ENCODE assay signal across 8 cellular contexts in genomic region chr11:94926698-94927237, GRCh38. TPM values are rescaled to one million over a fixed set of nuclear protein-coding genes. Genes with fewer than 3 reads are reported as not detected.
DNase-seq lines count a peak whose midpoint lies in the region; ATAC-seq and TF ChIP-seq lines count a peak whose summit lies in the region.

No MANE protein-coding gene starts in this region.

- peak overlapping the region in 7 of 10 experiments; percentile 11 to 45 (median 24); a peak in 7 of 20 replicates for H3K4me3 ChIP-seq in BLaER1 treated with 17β-estradiol and CSF1 and Interleukin-3, amounts not matched to agents 10 nM and 100 nM
- no peak overlapping the region for H3K4me3 ChIP-seq in psoas muscle

- CTCF ChIA-PET in activated naive CD4-positive, alpha-beta T cell treated with anti-CD3 and anti-CD28 coated beads for 36 hours (lab: Charles Lee): interaction anchor here (0.6 kb wide), 1 partner anchor 1187 kb away, joined by 3 read pairs; no protein-coding TSS in a partner anchor

- intact Hi-C loops in Right ventricle myocardium inferior (cut with DNase I): no loop called here
- intact Hi-C loops in psoas muscle (cut with DNase I): no loop called here
- intact Hi-C loops in activated naive CD4-positive, alpha-beta T cell treated with anti-CD3 and anti-CD28 coated beads for 36 hours (cut with micrococcal nuclease): no loop called here

- H3K36me3 Mint-ChIP-seq in activated naive CD4-positive, alpha-beta T cell treated with anti-CD3 and anti-CD28 coated beads for 36 hours (ENCODE audit: low read depth): peaks cover 8% of the 10 kb centered on the region

- no peaks in the 10 kb centered on the region for H3K27me3 Mint-ChIP-seq in activated naive CD4-positive, alpha-beta T cell treated with anti-CD3 and anti-CD28 coated beads for 36 hours (ENCODE audit: low read depth)

- H3K4me2 ChIP-seq in BLaER1 treated with 17β-estradiol and CSF1 and Interleukin-3, amounts not matched to agents 10 nM and 100 nM: peak overlapping the region; percentile 71 to 93 (median 84)

- DNase-seq in SKM-1 (lab: John Stamatoyannopoulos, UW; ENCODE audit: unreplicated experiment) (peak; percentile 3), Right ventricle myocardium inferior (ENCODE audit: missing footprints) (peak; percentile 84), psoas muscle (peak; percentile 86 to 89)
- no peak for DNase-seq in effector CD8-positive, alpha-beta T cell (lab: John Stamatoyannopoulos, UW)
- no peak for DNase-seq in activated CD4-positive, alpha-beta T cell treated with anti-CD3 and anti-CD28 coated beads, Interleukin-2, amount 50 U/mL, for 4 hours
- no peak for DNase-seq in activated naive CD4-positive, alpha-beta T cell treated with anti-CD3 and anti-CD28 coated beads for 36 hours
- no peak for DNase-seq in stimulated activated naive CD4-positive, alpha-beta T cell treated with Interleukin-2 at 50 U/mL for 16 hours (lab: John Stamatoyannopoulos, UW)

- no peaks in the 10 kb centered on the region for H3K27me3 ChIP-seq in BLaER1 treated with 17β-estradiol and CSF1 and Interleukin-3, amounts not matched to agents 10 nM and 100 nM
- H3K27me3 ChIP-seq in psoas muscle (ENCODE audit: insufficient read depth in 3 of 3, low read length in 2 of 3): no peaks in the 10 kb centered on the region

- H3K9me3 ChIP-seq in BLaER1 treated with 17β-estradiol and CSF1 and Interleukin-3, amounts not matched to agents 10 nM and 100 nM (replicated peaks in 1 of 11): peaks cover 7 to 16% (median 11%) of the 10 kb centered on the region in 11 experiments; a peak in 21 of 22 replicates
- no peaks in the 10 kb centered on the region for H3K9me3 ChIP-seq in psoas muscle

- peak overlapping the region in 8 of 11 experiments; percentile 17 to 69 (median 52); a peak in 16 of 22 replicates for H3K9ac ChIP-seq in BLaER1 treated with 17β-estradiol and CSF1 and Interleukin-3, amounts not matched to agents 10 nM and 100 nM

- TF ChIP-seq CTCF in psoas muscle (IDR thresholded peaks at IDR 0.05): no peak

- peaks cover 42% of the 10 kb centered on the region for H3K4me1 Mint-ChIP-seq in activated naive CD4-positive, alpha-beta T cell treated with anti-CD3 and anti-CD28 coated beads for 36 hours (ENCODE audit: low read depth)

- H4K20me1 ChIP-seq in BLaER1 treated with 17β-estradiol and CSF1 and Interleukin-3, amounts not matched to agents 10 nM and 100 nM: peaks cover 0 to 3% (median 0%) of the 10 kb centered on the region in 11 experiments; a peak in 1 of 22 replicates

- peaks cover 11% of the 10 kb centered on the region for H3K9me3 Mint-ChIP-seq in activated naive CD4-positive, alpha-beta T cell treated with anti-CD3 and anti-CD28 coated beads for 36 hours

- WGBS in psoas muscle, 3 donors: 7 to 14% (median 8%) methylated on average over 6 of the region's 6 CpGs

- H3K4me1 ChIP-seq in BLaER1 treated with 17β-estradiol and CSF1 and Interleukin-3, amounts not matched to agents 10 nM and 100 nM: peaks cover 76 to 89% (median 86%) of the 10 kb centered on the region in 10 experiments
- peaks cover 20% of the 10 kb centered on the region for H3K4me1 ChIP-seq in psoas muscle

- H3K36me3 ChIP-seq in BLaER1 treated with 17β-estradiol and CSF1 and Interleukin-3, amounts not matched to agents 10 nM and 100 nM: no peaks in the 10 kb centered on the region
- no peaks in the 10 kb centered on the region for H3K36me3 ChIP-seq in psoas muscle (ENCODE audit: insufficient read depth in 1 of 2, low read depth in 1 of 2)

- ATAC-seq in Right ventricle myocardium inferior: peak; percentile 94
- ATAC-seq in psoas muscle: peak; percentile 64 to 86 (median 81)

- no peak overlapping the region for H3K27ac Mint-ChIP-seq in activated naive CD4-positive, alpha-beta T cell treated with anti-CD3 and anti-CD28 coated beads for 36 hours

- peak overlapping the region; percentile 33 to 83 (median 67); a peak in 21 of 22 replicates for H3K27ac ChIP-seq in BLaER1 treated with 17β-estradiol and CSF1 and Interleukin-3, amounts not matched to agents 10 nM and 100 nM
- peak overlapping the region; percentile 37 for H3K27ac ChIP-seq in psoas muscle

- H3K4me3 Mint-ChIP-seq in activated naive CD4-positive, alpha-beta T cell treated with anti-CD3 and anti-CD28 coated beads for 36 hours: no peak overlapping the region

RNA-seq across cellular contexts. Expression of gene CWC15, which starts 46.6 kb away (rescaled TPM):
- 79.1 TPM for total RNA-seq in Right ventricle myocardium inferior
- 10 to 100 TPM; 81.4 to 91.6 (median 83.3) TPM for total RNA-seq in psoas muscle
- polyA plus RNA-seq in psoas muscle: 10 to 100 TPM; 71.4 to 89.7 (median 72.4) TPM
- 10 to 100 TPM; 70.6 to 72.3 TPM for total RNA-seq in activated naive CD4-positive, alpha-beta T cell treated with anti-CD3 and anti-CD28 coated beads for 36 hours

RNA-seq across cellular contexts. Expression of gene KDM4D, which starts 46.7 kb away (rescaled TPM):
- total RNA-seq in Right ventricle myocardium inferior (0.54 TPM), psoas muscle (under 1 TPM; 0.30 to 0.82 (median 0.53) TPM)
- under 1 TPM; 0.15 to 0.91 (median 0.63) TPM for polyA plus RNA-seq in psoas muscle
- 1 to 10 TPM; 1.7 to 2.1 TPM for total RNA-seq in activated naive CD4-positive, alpha-beta T cell treated with anti-CD3 and anti-CD28 coated beads for 36 hours

Comparison
In these comparisons a context has a peak if more than half of its experiments do, and no peak if none do; other contexts are left out.
1. DNase-seq: peak in SKM-1 (single experiment), Right ventricle myocardium inferior (single experiment) and psoas muscle (2 of 2); none in effector CD8-positive, alpha-beta T cell (single experiment), activated CD4-positive, alpha-beta T cell treated with anti-CD3 and anti-CD28 coated beads, Interleukin-2, amount 50 U/mL, for 4 hours (0 of 2), activated naive CD4-positive, alpha-beta T cell treated with anti-CD3 and anti-CD28 coated beads for 36 hours (single experiment) and stimulated activated naive CD4-positive, alpha-beta T cell treated with Interleukin-2 at 50 U/mL for 16 hours (single experiment).